Comparison of ENCODE assay signal across 13 cellular contexts in the genomic region with DNA sequence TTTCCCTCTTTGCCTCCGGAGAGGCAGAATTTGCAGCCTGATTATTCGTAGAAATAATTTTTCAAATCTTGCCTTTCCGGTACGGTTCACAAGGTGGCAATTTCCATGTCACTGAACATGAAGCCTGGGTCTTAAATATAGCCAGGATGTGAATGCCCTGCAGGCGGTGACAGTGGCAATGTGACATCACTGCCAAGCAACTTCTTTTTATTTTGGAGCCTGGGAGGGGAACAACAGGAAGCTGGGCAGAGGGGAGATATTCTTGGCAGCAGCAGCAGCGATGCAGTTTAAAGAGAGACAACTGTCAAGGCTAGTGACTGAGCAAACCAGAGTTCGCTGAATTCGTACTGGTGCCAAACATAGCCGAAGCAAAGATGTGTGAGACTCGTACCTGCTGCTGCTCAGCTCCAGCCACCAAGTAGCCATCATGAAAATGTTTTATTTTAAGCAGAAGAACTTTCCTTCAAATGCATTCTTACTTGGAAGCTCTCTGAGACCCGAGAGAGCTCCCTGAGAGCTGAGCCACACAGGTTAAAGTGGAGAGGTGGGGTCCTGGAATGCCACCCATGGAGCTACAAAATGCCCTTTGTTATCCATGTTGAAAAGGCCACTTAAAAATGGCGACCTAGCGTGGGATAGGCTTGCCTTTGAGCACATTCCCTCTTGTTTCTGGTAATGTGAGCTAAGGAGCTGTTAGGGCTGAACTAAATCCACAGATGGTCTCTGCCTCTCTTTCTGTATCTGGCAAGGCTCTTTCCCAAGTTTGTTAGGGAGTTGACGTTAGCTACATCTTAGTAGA.
A peak's percentile ranks its signal among the peaks of the same experiment; 100 is the strongest.
DNase-seq lines count a peak whose midpoint lies in the region; ATAC-seq and TF ChIP-seq lines count a peak whose summit lies in the region.
"Had no signal": no experiment of that assay in that cellular context is flagged by ENCODE, and none has a peak within 500 bp of the region (broad histone marks: within the 10 kb centered on the region; RNA-seq: fewer than 3 reads in every experiment).

No MANE protein-coding gene starts in this region.

- TF ChIP-seq CTCF in type B pancreatic cell (conservative IDR thresholded peaks at IDR 0.05): no peak

- no peaks in the 10 kb centered on the region for H3K27me3 ChIP-seq in SJCRH30

- H3K27ac Mint-ChIP-seq in type B pancreatic cell: peak overlapping the region; percentile 72
- no peak overlapping the region for H3K27ac Mint-ChIP-seq in activated CD4-positive, alpha-beta T cell treated with anti-CD3 and anti-CD28 coated beads, Interleukin-2, amount 10 ng/mL, durations not matched to agents 24 days and 14 days
- H3K27ac Mint-ChIP-seq: activated CD8-positive, alpha-beta memory T cell treated with anti-CD3 and anti-CD28 coated beads, Interleukin-2, amount 10 ng/mL, durations not matched to agents 7 days and 5 days had no signal

- peaks cover 43% of the 10 kb centered on the region for H3K4me1 Mint-ChIP-seq in type B pancreatic cell (ENCODE audit: unreplicated experiment)
- peaks cover 4% of the 10 kb centered on the region for H3K4me1 Mint-ChIP-seq in activated CD4-positive, alpha-beta T cell treated with anti-CD3 and anti-CD28 coated beads, Interleukin-2, amount 10 ng/mL, durations not matched to agents 24 days and 14 days
- H3K4me1 Mint-ChIP-seq: activated CD8-positive, alpha-beta memory T cell treated with anti-CD3 and anti-CD28 coated beads, Interleukin-2, amount 10 ng/mL, durations not matched to agents 7 days and 5 days had no signal

- peak in 5 of 6 experiments; percentile 3 to 57 (median 49) for DNase-seq in stimulated activated naive CD4-positive, alpha-beta T cell (lab: John Stamatoyannopoulos, UW)
- no peak for DNase-seq in stimulated activated naive CD4-positive, alpha-beta T cell treated with Interleukin-2 at 50 U/mL for 16 hours (lab: John Stamatoyannopoulos, UW)
- peak; percentile 41 to 62 for DNase-seq in SJCRH30
- peak; percentile 51 for DNase-seq in iPS DF 4.7 (ENCODE audit: extremely low read depth, low spot score)
- DNase-seq in type B pancreatic cell (ENCODE audit: extremely low spot score, unreplicated experiment): no peak
- no peak for DNase-seq in left lobe of liver (ENCODE audit: low spot score)
- DNase-seq in activated naive CD4-positive, alpha-beta T cell treated with Interleukin-2 at 50 U/mL for 16 hours: no peak
- no peak for DNase-seq in activated CD4-positive, alpha-beta T cell treated with anti-CD3 and anti-CD28 coated beads, Interleukin-2, amount 10 ng/mL, durations not matched to agents 24 days and 14 days
- DNase-seq: activated CD8-positive, alpha-beta memory T cell treated with anti-CD3 and anti-CD28 coated beads, Interleukin-2, amount 10 ng/mL, durations not matched to agents 7 days and 5 days; immature natural killer cell had no signal

- no peaks in the 10 kb centered on the region for H3K9me3 ChIP-seq in SJCRH30 (replicated peaks)

- intact Hi-C loops in activated CD4-positive, alpha-beta T cell treated with anti-CD3 and anti-CD28 coated beads, Interleukin-2, amount 10 ng/mL, durations not matched to agents 24 days and 14 days (cut with micrococcal nuclease): no loop called here

- peaks cover 18% of the 10 kb centered on the region for H3K4me1 ChIP-seq in SJCRH30

- H3K9me3 Mint-ChIP-seq in type B pancreatic cell: no peaks in the 10 kb centered on the region
- H3K9me3 Mint-ChIP-seq in activated CD4-positive, alpha-beta T cell treated with anti-CD3 and anti-CD28 coated beads, Interleukin-2, amount 10 ng/mL, durations not matched to agents 24 days and 14 days: no peaks in the 10 kb centered on the region
- H3K9me3 Mint-ChIP-seq: immature natural killer cell had no signal

- no peak overlapping the region for H3K4me3 Mint-ChIP-seq in type B pancreatic cell
- H3K4me3 Mint-ChIP-seq in activated CD4-positive, alpha-beta T cell treated with anti-CD3 and anti-CD28 coated beads, Interleukin-2, amount 10 ng/mL, durations not matched to agents 24 days and 14 days: no peak overlapping the region
- H3K4me3 Mint-ChIP-seq: activated CD8-positive, alpha-beta memory T cell treated with anti-CD3 and anti-CD28 coated beads, Interleukin-2, amount 10 ng/mL, durations not matched to agents 7 days and 5 days; immature natural killer cell had no signal

- peak overlapping the region; percentile 77 for H3K27ac ChIP-seq in SJCRH30
- H3K27ac ChIP-seq: C4-2B had no signal

- ATAC-seq in left lobe of liver: no peak
- ATAC-seq: activated CD8-positive, alpha-beta memory T cell treated with anti-CD3 and anti-CD28 coated beads, Interleukin-2, amount 10 ng/mL, durations not matched to agents 7 days and 5 days; K562 had no signal

- peak overlapping the region; percentile 43 for H3K4me3 ChIP-seq in SJCRH30
- H3K4me3 ChIP-seq: K562, smooth muscle cell had no signal

- H3K36me3 ChIP-seq in SJCRH30: no peaks in the 10 kb centered on the region

- H3K27me3 Mint-ChIP-seq in type B pancreatic cell: no peaks in the 10 kb centered on the region
- H3K27me3 Mint-ChIP-seq in activated CD4-positive, alpha-beta T cell treated with anti-CD3 and anti-CD28 coated beads, Interleukin-2, amount 10 ng/mL, durations not matched to agents 24 days and 14 days: no peaks in the 10 kb centered on the region
- H3K27me3 Mint-ChIP-seq: activated CD8-positive, alpha-beta memory T cell treated with anti-CD3 and anti-CD28 coated beads, Interleukin-2, amount 10 ng/mL, durations not matched to agents 7 days and 5 days had no signal

- no peaks in the 10 kb centered on the region for H3K36me3 Mint-ChIP-seq in type B pancreatic cell
- no peaks in the 10 kb centered on the region for H3K36me3 Mint-ChIP-seq in activated CD4-positive, alpha-beta T cell treated with anti-CD3 and anti-CD28 coated beads, Interleukin-2, amount 10 ng/mL, durations not matched to agents 24 days and 14 days (ENCODE audit: low read depth)
- H3K36me3 Mint-ChIP-seq: activated CD8-positive, alpha-beta memory T cell treated with anti-CD3 and anti-CD28 coated beads, Interleukin-2, amount 10 ng/mL, durations not matched to agents 7 days and 5 days had no signal

Comparison
In these comparisons a context has a peak if more than half of its experiments do, and no peak if none do; other contexts are left out.
1. DNase-seq: peak in stimulated activated naive CD4-positive, alpha-beta T cell (5 of 6), SJCRH30 (2 of 2) and iPS DF 4.7 (single experiment); none in stimulated activated naive CD4-positive, alpha-beta T cell treated with Interleukin-2 at 50 U/mL for 16 hours (single experiment), type B pancreatic cell (single experiment), left lobe of liver (single experiment), activated naive CD4-positive, alpha-beta T cell treated with Interleukin-2 at 50 U/mL for 16 hours (single experiment) and activated CD4-positive, alpha-beta T cell treated with anti-CD3 and anti-CD28 coated beads, Interleukin-2, amount 10 ng/mL, durations not matched to agents 24 days and 14 days (single experiment).